10 cellular contexts compared by ENCODE assay signal in genomic region chr6:69784595-69785377, GRCh38. TPM values are rescaled to one million over a fixed set of nuclear protein-coding genes. Genes with fewer than 3 reads are reported as not detected.
DNase-seq lines count a peak whose midpoint lies in the region; ATAC-seq and TF ChIP-seq lines count a peak whose summit lies in the region.
"Had no signal": no experiment of that assay in that cellular context is flagged by ENCODE, and none has a peak within 500 bp of the region (broad histone marks: within the 10 kb centered on the region; RNA-seq: fewer than 3 reads in every experiment).

No MANE protein-coding gene starts in this region.

- H3K9me2 ChIP-seq in GM23248 (ENCODE audit: insufficient read depth): no peaks in the 10 kb centered on the region

- no peaks in the 10 kb centered on the region for H3K9me3 Mint-ChIP-seq in activated CD4-positive, alpha-beta T cell treated with anti-CD3 and anti-CD28 coated beads, Interleukin-2, amount 10 ng/mL, durations not matched to agents 7 days and 5 days
- no peaks in the 10 kb centered on the region for H3K9me3 Mint-ChIP-seq in activated CD4-positive, alpha-beta T cell treated with anti-CD3 and anti-CD28 coated beads, Interleukin-2, amount 10 ng/mL, durations not matched to agents 24 days and 14 days

- no peaks in the 10 kb centered on the region for H3F3A ChIP-seq in GM23248 (ENCODE audit: insufficient read depth)

- no peaks in the 10 kb centered on the region for H3K79me2 ChIP-seq in GM23248 (ENCODE audit: insufficient read depth)

- no peak for TF ChIP-seq POLR2A in gastroesophageal sphincter (IDR thresholded peaks at IDR 0.05)

- H3K4me1 Mint-ChIP-seq in activated CD4-positive, alpha-beta T cell treated with anti-CD3 and anti-CD28 coated beads, Interleukin-2, amount 10 ng/mL, durations not matched to agents 7 days and 5 days: peaks cover 28% of the 10 kb centered on the region
- H3K4me1 Mint-ChIP-seq in activated CD4-positive, alpha-beta T cell treated with anti-CD3 and anti-CD28 coated beads, Interleukin-2, amount 10 ng/mL, durations not matched to agents 24 days and 14 days: peaks cover 18% of the 10 kb centered on the region

- peak overlapping the region; percentile 6 to 73 (median 68) for H3K27ac ChIP-seq in gastroesophageal sphincter
- no peak overlapping the region for H3K27ac ChIP-seq in GM23248

- intact Hi-C loops in activated CD4-positive, alpha-beta T cell treated with anti-CD3 and anti-CD28 coated beads, Interleukin-2, amount 10 ng/mL, durations not matched to agents 24 days and 14 days (cut with micrococcal nuclease): no loop called here

- no peaks in the 10 kb centered on the region for H3K9me3 ChIP-seq in gastroesophageal sphincter
- no peaks in the 10 kb centered on the region for H3K9me3 ChIP-seq in GM23248 (ENCODE audit: low read depth)
- H3K9me3 ChIP-seq: right lobe of liver had no signal

- POLR2A ChIA-PET in activated CD4-positive, alpha-beta T cell treated with anti-CD3 and anti-CD28 coated beads, Interleukin-2, amount 10 ng/mL, durations not matched to agents 7 days and 5 days (lab: Charles Lee): no interaction called here

- peaks cover 34% of the 10 kb centered on the region for H3K36me3 Mint-ChIP-seq in activated CD4-positive, alpha-beta T cell treated with anti-CD3 and anti-CD28 coated beads, Interleukin-2, amount 10 ng/mL, durations not matched to agents 7 days and 5 days (ENCODE audit: low read depth)
- H3K36me3 Mint-ChIP-seq in activated CD4-positive, alpha-beta T cell treated with anti-CD3 and anti-CD28 coated beads, Interleukin-2, amount 10 ng/mL, durations not matched to agents 24 days and 14 days (ENCODE audit: low read depth): peaks cover 22% of the 10 kb centered on the region

- H3K4me2 ChIP-seq in GM23248 (ENCODE audit: unreplicated experiment): no peak overlapping the region

- no peak overlapping the region for H3K27ac Mint-ChIP-seq in activated CD4-positive, alpha-beta T cell treated with anti-CD3 and anti-CD28 coated beads, Interleukin-2, amount 10 ng/mL, durations not matched to agents 7 days and 5 days
- H3K27ac Mint-ChIP-seq in activated CD4-positive, alpha-beta T cell treated with anti-CD3 and anti-CD28 coated beads, Interleukin-2, amount 10 ng/mL, durations not matched to agents 24 days and 14 days: no peak overlapping the region

- ATAC-seq in GM18870 (IDR thresholded peaks at IDR 0.05; ENCODE audit: unreplicated experiment) (peak; percentile 64), GM21737 (IDR thresholded peaks at IDR 0.05; ENCODE audit: unreplicated experiment) (peak; percentile 61), HG03442 (IDR thresholded peaks at IDR 0.05; ENCODE audit: unreplicated experiment) (peak; percentile 75), gastroesophageal sphincter (no peak)

- no peak overlapping the region for H3K9ac ChIP-seq in GM23248

- H4K20me1 ChIP-seq in GM23248 (ENCODE audit: insufficient read depth): no peaks in the 10 kb centered on the region

- WGBS in gastroesophageal sphincter (ENCODE audit: low coverage in 1 of 2), 2 donors: 75 to 87% methylated on average over 3 of the region's 3 CpGs
- WGBS in GM23248 (ENCODE audit: low coverage in 1 of 2, low lambda C conversion rate in 2 of 2, missing lambda C conversion rate in 2 of 2), 2 experiments: 97 to 100% methylated on average over 3 of the region's 3 CpGs

- H3K4me1 ChIP-seq in gastroesophageal sphincter (peaks cover 14 to 74% (median 15%) of the 10 kb centered on the region in 3 donors), GM23248 (ENCODE audit: insufficient read depth) (no peaks in the 10 kb centered on the region)

- no peaks in the 10 kb centered on the region for H3K27me3 Mint-ChIP-seq in activated CD4-positive, alpha-beta T cell treated with anti-CD3 and anti-CD28 coated beads, Interleukin-2, amount 10 ng/mL, durations not matched to agents 7 days and 5 days
- no peaks in the 10 kb centered on the region for H3K27me3 Mint-ChIP-seq in activated CD4-positive, alpha-beta T cell treated with anti-CD3 and anti-CD28 coated beads, Interleukin-2, amount 10 ng/mL, durations not matched to agents 24 days and 14 days

- no peak for DNase-seq in GM23248
- no peak for DNase-seq in AG08396 (ENCODE audit: low spot score)
- DNase-seq in activated CD4-positive, alpha-beta T cell treated with anti-CD3 and anti-CD28 coated beads, Interleukin-2, amount 10 ng/mL, durations not matched to agents 7 days and 5 days: no peak
- DNase-seq in activated CD4-positive, alpha-beta T cell treated with anti-CD3 and anti-CD28 coated beads, Interleukin-2, amount 10 ng/mL, durations not matched to agents 24 days and 14 days: no peak
- DNase-seq: NCI-H2029 treated with DMSO at 0.1 percent for 48 hours, right lobe of liver had no signal

- H3K4me3 ChIP-seq in gastroesophageal sphincter (no peak overlapping the region), GM23248 (no peak overlapping the region)
- H3K4me3 ChIP-seq: right lobe of liver had no signal

- no peak overlapping the region for H3K4me3 Mint-ChIP-seq in activated CD4-positive, alpha-beta T cell treated with anti-CD3 and anti-CD28 coated beads, Interleukin-2, amount 10 ng/mL, durations not matched to agents 7 days and 5 days
- H3K4me3 Mint-ChIP-seq in activated CD4-positive, alpha-beta T cell treated with anti-CD3 and anti-CD28 coated beads, Interleukin-2, amount 10 ng/mL, durations not matched to agents 24 days and 14 days: no peak overlapping the region

- H3K27me3 ChIP-seq in gastroesophageal sphincter: no peaks in the 10 kb centered on the region
- no peaks in the 10 kb centered on the region for H3K27me3 ChIP-seq in GM23248 (replicated peaks; ENCODE audit: insufficient read depth)
- H3K27me3 ChIP-seq: right lobe of liver had no signal

- peak in 1 of 4 experiments; percentile 28 for TF ChIP-seq CTCF in gastroesophageal sphincter (IDR thresholded peaks at IDR 0.05)

- in situ Hi-C loops in GM23248 (cut with MboI): no loop called here

- CTCF ChIA-PET in activated CD4-positive, alpha-beta T cell treated with anti-CD3 and anti-CD28 coated beads, Interleukin-2, amount 10 ng/mL, durations not matched to agents 7 days and 5 days (lab: Charles Lee): interaction anchor here (0.8 to 2.7 kb wide), 2 partner anchors 12 to 50 kb away, joined by 3 to 11 read pairs; partner anchors contain the start of gene LMBRD1

- H3K36me3 ChIP-seq in gastroesophageal sphincter (peaks cover 0 to 11% of the 10 kb centered on the region in 2 donors), GM23248 (ENCODE audit: low read depth) (peaks cover 12% of the 10 kb centered on the region)

- no peak overlapping the region for H2AFZ ChIP-seq in GM23248

- no peak for TF ChIP-seq EP300 in gastroesophageal sphincter (IDR thresholded peaks at IDR 0.05)

RNA-seq across cellular contexts. Expression of gene LMBRD1, which starts 12.0 kb away (rescaled TPM):
- 10 to 100 TPM; 45.4 to 78.0 (median 60.7) TPM for total RNA-seq in gastroesophageal sphincter
- 30.5 and 36.7 TPM in 2 replicates for total RNA-seq in GM23248 (2014; rRNA removed; shearing (Covaris generic))
- 41.6 and 42.0 TPM in 2 replicates for polyA plus RNA-seq in GM23248 (2016; fragmentation: Nextera tagmentation; extraction: Ambion mirVana)
- total RNA-seq in activated CD4-positive, alpha-beta T cell treated with anti-CD3 and anti-CD28 coated beads, Interleukin-2, amount 10 ng/mL, durations not matched to agents 7 days and 5 days: 10 to 100 TPM; 23.5 to 30.5 TPM
- 13.0 and 13.5 TPM in 2 replicates for total RNA-seq in activated CD4-positive, alpha-beta T cell treated with anti-CD3 and anti-CD28 coated beads, Interleukin-2, amount 10 ng/mL, durations not matched to agents 24 days and 14 days
